In genomic region chr17:37643118-37643766, GRCh38 we compare ENCODE assay signal across 8 cellular contexts. TPM values are rescaled to one million over a fixed set of nuclear protein-coding genes. Genes with fewer than 3 reads are reported as not detected.
A peak's percentile ranks its signal among the peaks of the same experiment; 100 is the strongest.
DNase-seq lines count a peak whose midpoint lies in the region; ATAC-seq and TF ChIP-seq lines count a peak whose summit lies in the region.

A gene with protein sequence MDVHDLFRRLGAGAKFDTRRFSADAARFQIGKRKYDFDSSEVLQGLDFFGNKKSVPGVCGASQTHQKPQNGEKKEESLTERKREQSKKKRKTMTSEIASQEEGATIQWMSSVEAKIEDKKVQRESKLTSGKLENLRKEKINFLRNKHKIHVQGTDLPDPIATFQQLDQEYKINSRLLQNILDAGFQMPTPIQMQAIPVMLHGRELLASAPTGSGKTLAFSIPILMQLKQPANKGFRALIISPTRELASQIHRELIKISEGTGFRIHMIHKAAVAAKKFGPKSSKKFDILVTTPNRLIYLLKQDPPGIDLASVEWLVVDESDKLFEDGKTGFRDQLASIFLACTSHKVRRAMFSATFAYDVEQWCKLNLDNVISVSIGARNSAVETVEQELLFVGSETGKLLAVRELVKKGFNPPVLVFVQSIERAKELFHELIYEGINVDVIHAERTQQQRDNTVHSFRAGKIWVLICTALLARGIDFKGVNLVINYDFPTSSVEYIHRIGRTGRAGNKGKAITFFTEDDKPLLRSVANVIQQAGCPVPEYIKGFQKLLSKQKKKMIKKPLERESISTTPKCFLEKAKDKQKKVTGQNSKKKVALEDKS (minus strand): TSS chr17:37643446. CDS start chr17:37643420, 26 bp downstream.

- no peak for TF ChIP-seq CTCF in GM10266 (IDR thresholded peaks at IDR 0.05; ENCODE audit: control insufficient read depth, insufficient read depth, low read depth, missing control alignments)
- peak in 1 of 2 donors; percentile 37 for TF ChIP-seq CTCF in right atrium auricular region (IDR thresholded peaks at IDR 0.05)
- TF ChIP-seq CTCF in prostate gland (IDR thresholded peaks at IDR 0.05): peak in 2 of 4 experiments; percentile 15 to 35
- peak; percentile 13 for TF ChIP-seq CTCF in upper lobe of right lung (IDR thresholded peaks at IDR 0.05)

- peaks cover 18% of the 10 kb centered on the region for H3K36me3 ChIP-seq in right atrium auricular region
- no peaks in the 10 kb centered on the region for H3K36me3 ChIP-seq in prostate gland
- H3K36me3 ChIP-seq in upper lobe of right lung: peaks cover 20% of the 10 kb centered on the region

- peak within 1 kb of the TSS; percentile 76 for H3K27ac ChIP-seq in angular gyrus (ENCODE audit: low read depth, low read length)
- peak within 1 kb of the TSS; percentile 87 to 90 for H3K27ac ChIP-seq in right atrium auricular region
- peak within 1 kb of the TSS; percentile 88 for H3K27ac ChIP-seq in prostate gland
- H3K27ac ChIP-seq in upper lobe of right lung: peak within 1 kb of the TSS; percentile 89

- H3K27me3 ChIP-seq in right atrium auricular region (no peaks in the 10 kb centered on the region), prostate gland (replicated peaks; ENCODE audit: insufficient read depth) (no peaks in the 10 kb centered on the region), upper lobe of right lung (no peaks in the 10 kb centered on the region)

- peak; percentile 90 for DNase-seq in GM10266 (ENCODE audit: extremely low spot score)
- DNase-seq in NCI-H1930 (lab: John Stamatoyannopoulos, UW): peak; percentile 86 to 88
- peak; percentile 73 to 91 (median 83) for DNase-seq in T-helper 2 cell
- DNase-seq in right atrium auricular region (ENCODE audit: low spot score): peak; percentile 93
- peak; percentile 91 for DNase-seq in prostate gland (ENCODE audit: low spot score)
- DNase-seq in upper lobe of right lung: peak; percentile 95

- ATAC-seq in HG02852 (IDR thresholded peaks at IDR 0.05; ENCODE audit: unreplicated experiment) (peak; percentile 94), upper lobe of right lung (peak; percentile 99)

- WGBS in prostate gland: under 1% methylated on average over 43 of the region's 43 CpGs

- H3K9me3 ChIP-seq in right atrium auricular region (no peaks in the 10 kb centered on the region), prostate gland (no peaks in the 10 kb centered on the region), upper lobe of right lung (no peaks in the 10 kb centered on the region)

- intact Hi-C loops in prostate gland (cut with DNase I) (no loop called here), upper lobe of right lung (cut with DNase I) (loop anchor here (5.0 kb wide), 1 partner anchor 104 kb away; the partner anchor contains the start of gene HNF1B)

- H3K4me1 ChIP-seq in right atrium auricular region: peaks cover 0 to 22% of the 10 kb centered on the region in 2 donors
- no peaks in the 10 kb centered on the region for H3K4me1 ChIP-seq in prostate gland (replicated peaks)
- peaks cover 22% of the 10 kb centered on the region for H3K4me1 ChIP-seq in upper lobe of right lung

- H3K4me3 ChIP-seq in right atrium auricular region (peak within 1 kb of the TSS; percentile 76 to 87), prostate gland (peak within 1 kb of the TSS; percentile 78 to 86), upper lobe of right lung (peak within 1 kb of the TSS; percentile 93)

- peak; percentile 72 for TF ChIP-seq POLR2A in prostate gland (IDR thresholded peaks at IDR 0.05)

RNA-seq across cellular contexts. Expression of the gene that starts here (rescaled TPM):
- total RNA-seq in right atrium auricular region (1 to 10 TPM; 9.3 to 9.4 TPM), prostate gland (10 to 100 TPM; 14.8 to 17.5 TPM), upper lobe of right lung (20.9 TPM)

Comparison
In these comparisons a context has a peak if more than half of its experiments do, and no peak if none do; other contexts are left out.
1. Peak in every context shown above with its lines: DNase-seq, ATAC-seq, H3K4me3 ChIP-seq and H3K27ac ChIP-seq.